21 cellular contexts compared by ENCODE assay signal in genomic region chr3:12914075-12914474, GRCh38.
DNase-seq lines count a peak whose midpoint lies in the region; ATAC-seq and TF ChIP-seq lines count a peak whose summit lies in the region.
"Had no signal": no experiment of that assay in that cellular context is flagged by ENCODE, and none has a peak within 500 bp of the region (broad histone marks: within the 10 kb centered on the region; RNA-seq: fewer than 3 reads in every experiment).

No MANE protein-coding gene starts in this region.

- H3K4me2 ChIP-seq in neuronal stem cell (ENCODE audit: insufficient read depth, low read length, poor library complexity, severe bottlenecking), result no peak overlapping the region
- H3K4me2 ChIP-seq in PC-3 (ENCODE audit: low read length), result no peak overlapping the region

- H4K91ac ChIP-seq in neuronal stem cell (ENCODE audit: low read depth, low read length, poor library complexity), result no peak overlapping the region

- H3K27me3 ChIP-seq in Caco-2 (replicated peaks; ENCODE audit: control insufficient read depth, insufficient read depth, low read length) (no peaks in the 10 kb centered on the region), neuronal stem cell (ENCODE audit: control insufficient read depth in 3 of 3, insufficient read depth in 3 of 3, low read depth in 1 of 3, low read length in 3 of 3) (no peaks in the 10 kb centered on the region), PC-3 (ENCODE audit: low read length) (no peaks in the 10 kb centered on the region)
- H3K27me3 ChIP-seq: SJSA1 had no signal

- H2AK5ac ChIP-seq in neuronal stem cell (ENCODE audit: low read depth, low read length), result no peak overlapping the region

- H3K27ac ChIP-seq in neuronal stem cell (replicated peaks; ENCODE audit: low read length), result no peak overlapping the region
- no peak overlapping the region for H3K27ac ChIP-seq in PC-3 (ENCODE audit: low read length)
- H3K27ac ChIP-seq: GM23248, SJSA1 had no signal

- H3K14ac ChIP-seq in neuronal stem cell (ENCODE audit: low read length), result no peak overlapping the region

- TF ChIP-seq CTCF in Caco-2 (IDR thresholded peaks at IDR 0.05; ENCODE audit: insufficient read depth in 1 of 2, low read depth in 1 of 2, low read length in 1 of 2, severe bottlenecking in 1 of 2, unreplicated experiment in 1 of 2), result no peak
- no peak for TF ChIP-seq CTCF in PC-3 (conservative IDR thresholded peaks at IDR 0.05; ENCODE audit: low read depth, low read length)

- no peaks in the 10 kb centered on the region for H3K79me1 ChIP-seq in neuronal stem cell (ENCODE audit: low read depth, low read length)

- H3K79me2 ChIP-seq in PC-3 (ENCODE audit: low read length), result no peaks in the 10 kb centered on the region

- H3K4me1 ChIP-seq in Caco-2, result no peaks in the 10 kb centered on the region
- H3K4me1 ChIP-seq in neuronal stem cell (ENCODE audit: control insufficient read depth in 2 of 2, insufficient read depth in 1 of 2, low read depth in 1 of 2, low read length in 2 of 2), result no peaks in the 10 kb centered on the region
- no peaks in the 10 kb centered on the region for H3K4me1 ChIP-seq in PC-3 (ENCODE audit: insufficient read depth, low read length)
- H3K4me1 ChIP-seq: SJSA1 had no signal

- H4K8ac ChIP-seq in neuronal stem cell (ENCODE audit: low read depth, low read length), result no peak overlapping the region

- BruUV-seq in Caco-2 (replicated peaks; lab: Mats Ljungman, UMichigan) (no TSS peak), PC-3 (replicated peaks; lab: Mats Ljungman, UMichigan) (no TSS peak)

- H2AFZ ChIP-seq in neuronal stem cell (ENCODE audit: low read length) (no peak overlapping the region), PC-3 (ENCODE audit: low read length) (no peak overlapping the region)
- H2AFZ ChIP-seq: GM23248 had no signal

- H3K9me3 Mint-ChIP-seq in activated CD4-positive, alpha-beta T cell treated with anti-CD3 and anti-CD28 coated beads, Interleukin-2, amount 10 ng/mL, durations not matched to agents 7 days and 5 days, result no peaks in the 10 kb centered on the region
- H3K9me3 Mint-ChIP-seq in Caco-2 (ENCODE audit: unreplicated experiment), result no peaks in the 10 kb centered on the region
- H3K9me3 Mint-ChIP-seq in activated T-helper 17 cell treated with anti-CD3 and anti-CD28 coated beads, Interleukin-2, amount 50 U/mL, for 72 hours, result no peaks in the 10 kb centered on the region
- H3K9me3 Mint-ChIP-seq in activated naive CD8-positive, alpha-beta T cell treated with anti-CD3 and anti-CD28 coated beads for 36 hours, result no peaks in the 10 kb centered on the region
- H3K9me3 Mint-ChIP-seq: H9, HFFc6 had no signal

- H3K9me2 ChIP-seq in PC-3 (replicated peaks; ENCODE audit: low read length), result no peaks in the 10 kb centered on the region

- no peak overlapping the region for H2BK12ac ChIP-seq in neuronal stem cell (ENCODE audit: low read length)

- CTCF ChIA-PET in activated CD4-positive, alpha-beta T cell treated with anti-CD3 and anti-CD28 coated beads, Interleukin-2, amount 10 ng/mL, durations not matched to agents 7 days and 5 days (lab: Charles Lee), result interaction anchor here (1.1 kb wide), 1 partner anchor 17 kb away, joined by 3 read pairs; no protein-coding TSS in a partner anchor
- CTCF ChIA-PET in Caco-2 (lab: Charles Lee) (interaction anchor here (0.6 kb wide), 1 partner anchor 355 kb away, joined by 3 read pairs; no protein-coding TSS in a partner anchor), PC-3 (lab: Charles Lee) (no interaction called here)

- no peaks in the 10 kb centered on the region for H4K20me1 ChIP-seq in PC-3 (ENCODE audit: low read length)

- no peak for ATAC-seq in activated T-helper 17 cell treated with anti-CD3 and anti-CD28 coated beads, Interleukin-2, amount 50 U/mL, for 72 hours (replicated peaks)
- ATAC-seq in PC-3, result no peak

- H3K18ac ChIP-seq in neuronal stem cell (ENCODE audit: low read length), result no peak overlapping the region

- no peak overlapping the region for H3K4me3 Mint-ChIP-seq in activated CD4-positive, alpha-beta T cell treated with anti-CD3 and anti-CD28 coated beads, Interleukin-2, amount 10 ng/mL, durations not matched to agents 7 days and 5 days
- H3K4me3 Mint-ChIP-seq in Caco-2 (ENCODE audit: unreplicated experiment), result no peak overlapping the region
- no peak overlapping the region for H3K4me3 Mint-ChIP-seq in activated T-helper 17 cell treated with anti-CD3 and anti-CD28 coated beads, Interleukin-2, amount 50 U/mL, for 72 hours
- H3K4me3 Mint-ChIP-seq in activated naive CD8-positive, alpha-beta T cell treated with anti-CD3 and anti-CD28 coated beads for 36 hours, result no peak overlapping the region
- H3K4me3 Mint-ChIP-seq: CD14-positive monocyte, H9, HFFc6 had no signal

- H3K27ac Mint-ChIP-seq in activated CD4-positive, alpha-beta T cell treated with anti-CD3 and anti-CD28 coated beads, Interleukin-2, amount 10 ng/mL, durations not matched to agents 7 days and 5 days, result peak overlapping the region; percentile 69
- peak overlapping the region; percentile 59 for H3K27ac Mint-ChIP-seq in Caco-2 (ENCODE audit: unreplicated experiment)
- H3K27ac Mint-ChIP-seq in activated T-helper 17 cell treated with anti-CD3 and anti-CD28 coated beads, Interleukin-2, amount 50 U/mL, for 72 hours, result peak overlapping the region; percentile 50
- H3K27ac Mint-ChIP-seq in activated naive CD8-positive, alpha-beta T cell treated with anti-CD3 and anti-CD28 coated beads for 36 hours, result no peak overlapping the region
- H3K27ac Mint-ChIP-seq: HFFc6 had no signal

- H2BK5ac ChIP-seq in neuronal stem cell (ENCODE audit: low read length), result no peak overlapping the region

- no peak overlapping the region for H2BK15ac ChIP-seq in neuronal stem cell (ENCODE audit: low read length)

- H3K27me3 Mint-ChIP-seq in activated CD4-positive, alpha-beta T cell treated with anti-CD3 and anti-CD28 coated beads, Interleukin-2, amount 10 ng/mL, durations not matched to agents 7 days and 5 days, result no peaks in the 10 kb centered on the region
- H3K27me3 Mint-ChIP-seq in Caco-2 (ENCODE audit: insufficient read depth, unreplicated experiment), result no peaks in the 10 kb centered on the region
- no peaks in the 10 kb centered on the region for H3K27me3 Mint-ChIP-seq in activated T-helper 17 cell treated with anti-CD3 and anti-CD28 coated beads, Interleukin-2, amount 50 U/mL, for 72 hours
- no peaks in the 10 kb centered on the region for H3K27me3 Mint-ChIP-seq in activated naive CD8-positive, alpha-beta T cell treated with anti-CD3 and anti-CD28 coated beads for 36 hours

- DNase-seq in activated CD4-positive, alpha-beta T cell treated with anti-CD3 and anti-CD28 coated beads, Interleukin-2, amount 10 ng/mL, durations not matched to agents 7 days and 5 days, result no peak
- DNase-seq in activated CD4-positive, alpha-beta T cell treated with anti-CD3 and anti-CD28 coated beads for 4 hours, result no peak
- DNase-seq in Caco-2 (no peak), neuronal stem cell (ENCODE audit: low spot score) (no peak), PC-3 (no peak), C1 segment of cervical spinal cord (lab: John Stamatoyannopoulos, UW) (no peak)
- no peak for DNase-seq in activated naive CD8-positive, alpha-beta T cell treated with anti-CD3 and anti-CD28 coated beads for 36 hours
- DNase-seq: 8988T, DMS153, GDM1, GM23248, H9, HFFc6, KG1, NCI-H1092 treated with DMSO at 0.1 percent for 48 hours, NCI-H1436 treated with DMSO at 0.1 percent for 48 hours, NCI-H1930, NCI-H510A had no signal

- H3K4me1 Mint-ChIP-seq in activated CD4-positive, alpha-beta T cell treated with anti-CD3 and anti-CD28 coated beads, Interleukin-2, amount 10 ng/mL, durations not matched to agents 7 days and 5 days, result peaks cover 26% of the 10 kb centered on the region
- H3K4me1 Mint-ChIP-seq in Caco-2 (ENCODE audit: low read depth, unreplicated experiment), result no peaks in the 10 kb centered on the region
- H3K4me1 Mint-ChIP-seq in activated T-helper 17 cell treated with anti-CD3 and anti-CD28 coated beads, Interleukin-2, amount 50 U/mL, for 72 hours, result peaks cover 13% of the 10 kb centered on the region
- peaks cover 20% of the 10 kb centered on the region for H3K4me1 Mint-ChIP-seq in activated naive CD8-positive, alpha-beta T cell treated with anti-CD3 and anti-CD28 coated beads for 36 hours

- peak overlapping the region; percentile 2 for H3K23ac ChIP-seq in neuronal stem cell (ENCODE audit: low read depth, low read length, poor library complexity)

- POLR2A ChIA-PET in activated CD4-positive, alpha-beta T cell treated with anti-CD3 and anti-CD28 coated beads, Interleukin-2, amount 10 ng/mL, durations not matched to agents 7 days and 5 days (lab: Charles Lee), result no interaction called here
- POLR2A ChIA-PET in Caco-2 (lab: Charles Lee) (no interaction called here), PC-3 (lab: Charles Lee; ENCODE audit: unreplicated experiment) (no interaction called here)

- H3K4me3 ChIP-seq in Caco-2 (ENCODE audit: low read depth, low read length), result no peak overlapping the region
- H3K4me3 ChIP-seq in neuronal stem cell (ENCODE audit: low read length in 2 of 2), result no peak overlapping the region
- no peak overlapping the region for H3K4me3 ChIP-seq in PC-3 (ENCODE audit: low read length)
- H3K4me3 ChIP-seq: GM23248, SJSA1 had no signal

- H2BK120ac ChIP-seq in neuronal stem cell (ENCODE audit: low read depth, low read length), result no peak overlapping the region

- no peaks in the 10 kb centered on the region for H3F3A ChIP-seq in PC-3 (ENCODE audit: low read length, unreplicated experiment)

- H3K4ac ChIP-seq in neuronal stem cell (ENCODE audit: low read length), result no peak overlapping the region

- intact Hi-C loops in Caco-2 (cut with micrococcal nuclease; ENCODE audit: unreplicated experiment) (no loop called here), PC-3 (cut with micrococcal nuclease) (no loop called here)

- peaks cover 30% of the 10 kb centered on the region for H3K36me3 Mint-ChIP-seq in activated CD4-positive, alpha-beta T cell treated with anti-CD3 and anti-CD28 coated beads, Interleukin-2, amount 10 ng/mL, durations not matched to agents 7 days and 5 days (ENCODE audit: low read depth)
- peaks cover 23% of the 10 kb centered on the region for H3K36me3 Mint-ChIP-seq in Caco-2 (ENCODE audit: insufficient read depth, unreplicated experiment)
- H3K36me3 Mint-ChIP-seq in activated T-helper 17 cell treated with anti-CD3 and anti-CD28 coated beads, Interleukin-2, amount 50 U/mL, for 72 hours (ENCODE audit: low read depth), result peaks cover 65% of the 10 kb centered on the region
- H3K36me3 Mint-ChIP-seq in activated naive CD8-positive, alpha-beta T cell treated with anti-CD3 and anti-CD28 coated beads for 36 hours, result peaks cover 3% of the 10 kb centered on the region

- H3K36me3 ChIP-seq in Caco-2 (ENCODE audit: control insufficient read depth, insufficient read depth, low read length), result peaks cover 2% of the 10 kb centered on the region; the same call in 1 of the 2 replicates
- peaks cover 37 to 90% of the 10 kb centered on the region in 2 donors for H3K36me3 ChIP-seq in neuronal stem cell (replicated peaks in 1 of 2; ENCODE audit: control insufficient read depth in 2 of 2, insufficient read depth in 2 of 2, low read length in 2 of 2)
- H3K36me3 ChIP-seq in PC-3 (ENCODE audit: low read depth, low read length), result peaks cover 6% of the 10 kb centered on the region; the same call in 1 of the 2 replicates
- H3K36me3 ChIP-seq: SJSA1 had no signal

- no peaks in the 10 kb centered on the region for H3K9me3 ChIP-seq in Caco-2
- peaks cover 0 to 2% of the 10 kb centered on the region in 2 donors for H3K9me3 ChIP-seq in neuronal stem cell (replicated peaks in 1 of 2; ENCODE audit: control insufficient read depth in 2 of 2, insufficient read depth in 1 of 2, low read depth in 1 of 2, low read length in 2 of 2)
- no peaks in the 10 kb centered on the region for H3K9me3 ChIP-seq in PC-3 (ENCODE audit: low read length)
- H3K9me3 ChIP-seq: SJSA1 had no signal

- H3K9ac ChIP-seq in neuronal stem cell (ENCODE audit: low read depth, low read length, poor library complexity), result no peak overlapping the region
- H3K9ac ChIP-seq in PC-3 (ENCODE audit: low read length), result no peak overlapping the region
- H3K9ac ChIP-seq: GM23248 had no signal

- no CpG with 5 or more reads among the region's 7 CpGs for WGBS in neuronal stem cell (ENCODE audit: extremely low coverage in 2 of 2, insufficient read length in 2 of 2, insufficient replicate concordance in 1 of 2), 2 donors
